ENCODE assay signal across 8 cellular contexts in genomic region chr2:171893196-171893823, GRCh38. TPM values are rescaled to one million over a fixed set of nuclear protein-coding genes. Genes with fewer than 3 reads are reported as not detected.
A peak's percentile ranks its signal among the peaks of the same experiment; 100 is the strongest.
DNase-seq lines count a peak whose midpoint lies in the region; ATAC-seq and TF ChIP-seq lines count a peak whose summit lies in the region.

No MANE protein-coding gene starts in this region.

- intact Hi-C loops in CD8-positive, alpha-beta T cell (cut with DNase I, micrococcal nuclease): loop anchor here (2.0 to 10.0 kb wide), 2 partner anchors 35 to 661 kb away; partner anchors contain the start of gene PDK1 (in 1 of the 2)
- intact Hi-C loops in ascending aorta (cut with DNase I): loop anchor here (10.0 kb wide), 2 partner anchors 209 to 661 kb away; partner anchors contain the start of genes DYNC1I2 and PDK1
- intact Hi-C loops in left colon (cut with DNase I, micrococcal nuclease): no loop called here

- CTCF ChIA-PET in CD8-positive, alpha-beta T cell (lab: Charles Lee): interaction anchor here (1.4 to 1.6 kb wide), 2 partner anchors 13 to 213 kb away, joined by 3 to 4 read pairs; no protein-coding TSS in a partner anchor

- H3K27me3 Mint-ChIP-seq in CD8-positive, alpha-beta T cell (ENCODE audit: low read depth): no peaks in the 10 kb centered on the region

- 30% methylated on average over 7 of the region's 7 CpGs for WGBS in suprapubic skin

- POLR2A ChIA-PET in CD8-positive, alpha-beta T cell (lab: Charles Lee): interaction anchor here (0.6 to 1.2 kb wide), 4 partner anchors 29 to 79 kb away, joined by 3 to 6 read pairs (median 3); partner anchors contain the start of gene HAT1

- TF ChIP-seq CTCF in CD8-positive, alpha-beta T cell (IDR thresholded peaks at IDR 0.05): no peak
- TF ChIP-seq CTCF in ascending aorta (IDR thresholded peaks at IDR 0.05): no peak
- no peak for TF ChIP-seq CTCF in suprapubic skin (IDR thresholded peaks at IDR 0.05)

- DNase-seq in CD8-positive, alpha-beta T cell: no peak
- DNase-seq in HuH-7.5 (ENCODE audit: low spot score) (peak; percentile 58), ascending aorta (ENCODE audit: low spot score in 2 of 2) (no peak), left colon (no peak), suprapubic skin (ENCODE audit: low spot score in 2 of 2) (no peak), NCI-H774 (lab: John Stamatoyannopoulos, UW) (no peak), iPS-NIHi7 (ENCODE audit: extremely low spot score) (no peak), NCI-H187 (lab: John Stamatoyannopoulos, UW) (no peak)

- no peak for TF ChIP-seq EP300 in suprapubic skin (IDR thresholded peaks at IDR 0.05)

- peak overlapping the region; percentile 99 for H3K4me3 Mint-ChIP-seq in CD8-positive, alpha-beta T cell

- H3K9me3 ChIP-seq in CD8-positive, alpha-beta T cell (ENCODE audit: low read length): no peaks in the 10 kb centered on the region
- H3K9me3 ChIP-seq in ascending aorta: no peaks in the 10 kb centered on the region
- no peaks in the 10 kb centered on the region for H3K9me3 ChIP-seq in suprapubic skin

- peak overlapping the region; percentile 88 for H3K27ac Mint-ChIP-seq in CD8-positive, alpha-beta T cell

- peak overlapping the region; percentile 76 for H3K4me3 ChIP-seq in CD8-positive, alpha-beta T cell (ENCODE audit: low read depth, low read length)
- H3K4me3 ChIP-seq in ascending aorta (peak overlapping the region; percentile 95 to 98), suprapubic skin (peak overlapping the region; percentile 82)

- H3K36me3 Mint-ChIP-seq in CD8-positive, alpha-beta T cell: peaks cover 26% of the 10 kb centered on the region

- H3K36me3 ChIP-seq in CD8-positive, alpha-beta T cell (ENCODE audit: insufficient read depth, low read length): no peaks in the 10 kb centered on the region
- H3K36me3 ChIP-seq in ascending aorta: peaks cover 0 to 5% of the 10 kb centered on the region in 2 donors
- H3K36me3 ChIP-seq in suprapubic skin: no peaks in the 10 kb centered on the region

- no peak for TF ChIP-seq POLR2A in suprapubic skin (IDR thresholded peaks at IDR 0.05)

- no peaks in the 10 kb centered on the region for H3K27me3 ChIP-seq in CD8-positive, alpha-beta T cell (ENCODE audit: insufficient read depth, low read length)
- H3K27me3 ChIP-seq in ascending aorta (no peaks in the 10 kb centered on the region), suprapubic skin (no peaks in the 10 kb centered on the region)

- no peaks in the 10 kb centered on the region for H3K9me3 Mint-ChIP-seq in CD8-positive, alpha-beta T cell

- H3K4me1 Mint-ChIP-seq in CD8-positive, alpha-beta T cell (ENCODE audit: low read depth): peaks cover 50% of the 10 kb centered on the region

- no peak for ATAC-seq in CD8-positive, alpha-beta T cell
- ATAC-seq in left colon: peak; percentile 45

- H3K4me1 ChIP-seq in CD8-positive, alpha-beta T cell (ENCODE audit: insufficient read depth, low read length): peaks cover 25% of the 10 kb centered on the region
- peaks cover 0 to 12% of the 10 kb centered on the region in 2 donors for H3K4me1 ChIP-seq in ascending aorta
- peaks cover 18% of the 10 kb centered on the region for H3K4me1 ChIP-seq in suprapubic skin

- peak overlapping the region; percentile 51 for H3K27ac ChIP-seq in CD8-positive, alpha-beta T cell (ENCODE audit: low read depth, low read length)
- peak overlapping the region; percentile 66 to 87 for H3K27ac ChIP-seq in ascending aorta
- peak overlapping the region; percentile 91 for H3K27ac ChIP-seq in suprapubic skin

RNA-seq across cellular contexts. Expression of gene SLC25A12, which starts 0.7 kb away (rescaled TPM):
- 1 to 10 TPM; 9.1 to 9.2 TPM for total RNA-seq in CD8-positive, alpha-beta T cell
- total RNA-seq in ascending aorta: 11.9 TPM
- 10 to 100 TPM; 17.9 to 22.4 TPM for total RNA-seq in left colon
- total RNA-seq in suprapubic skin: 10 to 100 TPM; 18.5 to 37.4 (median 24.9) TPM

RNA-seq across cellular contexts. Expression of gene HAT1, which starts 29.0 kb away (rescaled TPM):
- 10 to 100 TPM; 29.5 to 30.2 TPM for total RNA-seq in CD8-positive, alpha-beta T cell
- total RNA-seq in ascending aorta (28.3 TPM), left colon (10 to 100 TPM; 24.8 to 26.1 TPM), suprapubic skin (10 to 100 TPM; 22.0 to 24.6 (median 23.7) TPM)

Comparison
In these comparisons a context has a peak if more than half of its experiments do, and no peak if none do; other contexts are left out.
1. intact Hi-C loops: an anchor here in CD8-positive, alpha-beta T cell (2.0 to 10.0 kb wide) and ascending aorta (10.0 kb wide); none called in left colon.